Comparison of ENCODE assay signal across 6 cellular contexts in genomic region chr6:30924040-30924627, GRCh38. TPM values are rescaled to one million over a fixed set of nuclear protein-coding genes. Genes with fewer than 3 reads are reported as not detected.
"Had no signal": no experiment of that assay in that cellular context is flagged by ENCODE, and none has a peak within 500 bp of the region (broad histone marks: within the 10 kb centered on the region; RNA-seq: fewer than 3 reads in every experiment).

No MANE protein-coding gene starts in this region.

RNA-seq across cellular contexts. Expression of gene SFTA2, which starts 7.8 kb away (rescaled TPM):
- total RNA-seq: K562, M059J, OCI-LY7, PC-3, SJCRH30 had no signal
- polyA plus RNA-seq: K562 had no signal

RNA-seq across cellular contexts. Expression of gene MUCL3, which starts 16.6 kb away (rescaled TPM):
- total RNA-seq: K562, M059J, OCI-LY7, SJCRH30 had no signal
- polyA plus RNA-seq: IgD-negative memory B cell had no signal
